7 cellular contexts compared by ENCODE assay signal in genomic region chr11:9060700-9061111, GRCh38. TPM values are rescaled to one million over a fixed set of nuclear protein-coding genes. Genes with fewer than 3 reads are reported as not detected.
A peak's percentile ranks its signal among the peaks of the same experiment; 100 is the strongest.
DNase-seq lines count a peak whose midpoint lies in the region; ATAC-seq and TF ChIP-seq lines count a peak whose summit lies in the region.

No MANE protein-coding gene starts in this region.

- H3K27ac ChIP-seq in testis, result no peak overlapping the region

- no peak overlapping the region for H3K4me3 Mint-ChIP-seq in activated T-cell treated with anti-CD3 and anti-CD28 coated beads, Interleukin-2, amount 50 U/mL, for 4 hours

- no peaks in the 10 kb centered on the region for H3K9me3 Mint-ChIP-seq in activated T-cell treated with anti-CD3 and anti-CD28 coated beads, Interleukin-2, amount 50 U/mL, for 4 hours

- ATAC-seq in GM18505 (IDR thresholded peaks at IDR 0.05; ENCODE audit: unreplicated experiment) (peak; percentile 98), GM21619 (IDR thresholded peaks at IDR 0.05; ENCODE audit: unreplicated experiment) (peak; percentile 97)
- peak; percentile 93 for ATAC-seq in activated T-cell treated with anti-CD3 and anti-CD28 coated beads, Interleukin-2, amount 50 U/mL, for 4 hours

- H3K4me1 Mint-ChIP-seq in activated T-cell treated with anti-CD3 and anti-CD28 coated beads, Interleukin-2, amount 50 U/mL, for 4 hours (ENCODE audit: low read depth), result peaks cover 6% of the 10 kb centered on the region

- H3K4me1 ChIP-seq in testis, result no peaks in the 10 kb centered on the region

- no peaks in the 10 kb centered on the region for H3K9me3 ChIP-seq in testis

- no peaks in the 10 kb centered on the region for H3K36me3 ChIP-seq in testis (ENCODE audit: low read depth, missing control alignments)

- H3K27me3 ChIP-seq in testis, result no peaks in the 10 kb centered on the region

- H3K27me3 Mint-ChIP-seq in activated T-cell treated with anti-CD3 and anti-CD28 coated beads, Interleukin-2, amount 50 U/mL, for 4 hours (ENCODE audit: low read depth), result peaks cover 9% of the 10 kb centered on the region

- H3K36me3 Mint-ChIP-seq in activated T-cell treated with anti-CD3 and anti-CD28 coated beads, Interleukin-2, amount 50 U/mL, for 4 hours (ENCODE audit: insufficient read depth), result no peaks in the 10 kb centered on the region

- TF ChIP-seq POLR2A in GM18505 (IDR thresholded peaks at IDR 0.05; ENCODE audit: borderline replicate concordance, extremely low read depth, insufficient read depth, insufficient read length), result no peak
- TF ChIP-seq POLR2A in testis (IDR thresholded peaks at IDR 0.05), result no peak

- intact Hi-C loops in testis (cut with DNase I; ENCODE audit: low total_unique reads), result no loop called here

- WGBS in testis, 2 donors, result 80 to 91% methylated on average over 4 of the region's 4 CpGs

- H3K4me3 ChIP-seq in testis, result no peak overlapping the region

- DNase-seq in HuH-7.5 (ENCODE audit: low spot score) (peak; percentile 15), HK-2 (ENCODE audit: unreplicated experiment) (no peak), testis (no peak)
- DNase-seq in activated T-cell treated with anti-CD3 and anti-CD28 coated beads, Interleukin-2, amount 50 U/mL, for 4 hours, result no peak
- DNase-seq in stimulated activated CD4-positive, alpha-beta T cell treated with anti-CD3 and anti-CD28 coated beads, Interleukin-2, amount 100 ng/mL, for 24 hours, result peak; percentile 41 to 74

- TF ChIP-seq CTCF in testis (IDR thresholded peaks at IDR 0.05), result no peak

RNA-seq across cellular contexts. Expression of gene SCUBE2, which starts 30.7 kb away (rescaled TPM):
- total RNA-seq in activated T-cell treated with anti-CD3 and anti-CD28 coated beads, Interleukin-2, amount 50 U/mL, for 4 hours, result under 1 TPM; 0.20 to 0.41 (median 0.26) TPM
- total RNA-seq in testis, result 1 to 10 TPM; 3.5 to 5.0 TPM
- polyA plus RNA-seq in testis (ENCODE audit: insufficient read depth, low read depth, low replicate concordance), result 10.5 TPM

RNA-seq across cellular contexts. Expression of gene NRIP3, which starts 56.9 kb away (rescaled TPM):
- 1 to 10 TPM; 1.9 to 2.4 (median 2.0) TPM for total RNA-seq in activated T-cell treated with anti-CD3 and anti-CD28 coated beads, Interleukin-2, amount 50 U/mL, for 4 hours
- total RNA-seq in testis, result 10 to 100 TPM; 29.4 to 55.1 TPM
- polyA plus RNA-seq in testis (ENCODE audit: insufficient read depth, low read depth, low replicate concordance), result 108 TPM

Comparison
In these comparisons a context has a peak if more than half of its experiments do, and no peak if none do; other contexts are left out.
1. DNase-seq: peak in HuH-7.5 (single experiment) and stimulated activated CD4-positive, alpha-beta T cell treated with anti-CD3 and anti-CD28 coated beads, Interleukin-2, amount 100 ng/mL, for 24 hours (2 of 2); none in activated T-cell treated with anti-CD3 and anti-CD28 coated beads, Interleukin-2, amount 50 U/mL, for 4 hours (single experiment), HK-2 (single experiment) and testis (single experiment).
2. RNA of gene NRIP3, which starts 56.9 kb away (total RNA-seq): 29.4 to 55.1 TPM in testis; 1.9 to 2.4 TPM in activated T-cell treated with anti-CD3 and anti-CD28 coated beads, Interleukin-2, amount 50 U/mL, for 4 hours; every median in the first group is over 4 times any median in the second.
3. Peak in every context shown above with its lines, with median percentiles within 50 percentile points of each other: ATAC-seq.